In the genomic region with DNA sequence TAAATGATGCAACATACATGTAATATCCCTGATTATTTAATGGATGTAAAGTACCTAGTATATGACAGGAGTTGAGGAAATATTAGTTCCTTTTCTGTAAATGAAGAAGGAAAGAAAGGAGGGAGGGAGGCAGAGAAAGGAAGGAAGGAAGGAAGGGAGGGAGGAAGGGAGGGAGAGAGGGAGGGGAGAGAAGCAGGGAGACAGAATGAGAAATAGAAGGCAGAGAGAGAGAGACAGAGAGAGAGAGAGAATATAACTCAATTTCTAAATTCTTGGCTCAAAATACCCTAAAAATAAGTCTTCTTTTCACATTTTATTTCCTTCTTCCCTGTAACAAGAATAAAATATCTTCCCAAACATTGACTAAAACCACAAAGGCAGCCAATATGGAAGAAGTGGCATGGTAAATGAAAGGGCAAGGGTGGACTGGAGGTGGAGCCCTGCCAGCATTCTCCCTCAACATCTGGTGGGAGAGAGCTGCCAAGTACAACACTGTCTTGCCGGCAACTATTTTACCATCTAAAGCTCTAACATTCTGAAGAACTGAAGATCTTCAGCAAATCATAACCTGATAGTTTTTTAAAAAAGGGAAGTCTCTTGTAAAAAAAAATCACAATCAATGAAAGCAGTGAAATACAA, we compare ENCODE assay signal across 12 cellular contexts.
DNase-seq lines count a peak whose midpoint lies in the region; ATAC-seq and TF ChIP-seq lines count a peak whose summit lies in the region.
"Had no signal": no experiment of that assay in that cellular context is flagged by ENCODE, and none has a peak within 500 bp of the region (broad histone marks: within the 10 kb centered on the region; RNA-seq: fewer than 3 reads in every experiment).

No MANE protein-coding gene starts in this region.

- POLR2A ChIA-PET in AG04449 (lab: Yijun Ruan, JAX) = no interaction called here
- POLR2A ChIA-PET in activated CD4-positive, alpha-beta memory T cell treated with anti-CD3 and anti-CD28 coated beads for 36 hours (lab: Charles Lee) = interaction anchor here (0.7 kb wide), 1 partner anchor 82 kb away, joined by 3 read pairs; no protein-coding TSS in a partner anchor

- peaks cover 5% of the 10 kb centered on the region for H3K36me3 Mint-ChIP-seq in activated CD4-positive, alpha-beta memory T cell treated with anti-CD3 and anti-CD28 coated beads for 36 hours

- no peak overlapping the region for H3K4me3 ChIP-seq in AG04449 (ENCODE audit: low read depth, low read length)

- DNase-seq in AG04449 (ENCODE audit: low read depth, low spot score) (peak; percentile 63), LHCN-M2 (ENCODE audit: low read depth) (peak; percentile 83), brain pericyte (ENCODE audit: low read depth, low spot score) (peak; percentile 85), medulla oblongata (ENCODE audit: extremely low spot score) (peak; percentile 47)
- no peak for DNase-seq in activated CD8-positive, alpha-beta memory T cell treated with anti-CD3 and anti-CD28 coated beads, Interleukin-2, amount 50 U/mL, for 48 hours
- no peak for DNase-seq in activated CD4-positive, alpha-beta T cell treated with anti-CD3 and anti-CD28 coated beads for 48 hours
- no peak for DNase-seq in activated CD4-positive, alpha-beta memory T cell treated with anti-CD3 and anti-CD28 coated beads for 36 hours
- DNase-seq: Caco-2; effector memory CD4-positive, alpha-beta T cell; MM.1S had no signal

- no peaks in the 10 kb centered on the region for H3K27me3 Mint-ChIP-seq in activated CD4-positive, alpha-beta memory T cell treated with anti-CD3 and anti-CD28 coated beads for 36 hours
- H3K27me3 Mint-ChIP-seq: progenitor cell of endocrine pancreas had no signal

- H3K27ac Mint-ChIP-seq in activated CD4-positive, alpha-beta memory T cell treated with anti-CD3 and anti-CD28 coated beads for 36 hours = no peak overlapping the region
- H3K27ac Mint-ChIP-seq: progenitor cell of endocrine pancreas had no signal

- no peak for TF ChIP-seq CTCF in AG04449 (IDR thresholded peaks at IDR 0.05; ENCODE audit: insufficient read depth, low read length, missing control alignments)

- H3K4me1 Mint-ChIP-seq in activated CD4-positive, alpha-beta memory T cell treated with anti-CD3 and anti-CD28 coated beads for 36 hours (ENCODE audit: low read depth) = peaks cover 19% of the 10 kb centered on the region

- no peak overlapping the region for H3K4me3 Mint-ChIP-seq in activated CD4-positive, alpha-beta memory T cell treated with anti-CD3 and anti-CD28 coated beads for 36 hours

- H3K9me3 Mint-ChIP-seq in activated CD4-positive, alpha-beta memory T cell treated with anti-CD3 and anti-CD28 coated beads for 36 hours = no peaks in the 10 kb centered on the region

- no peak for ATAC-seq in GM19467 (IDR thresholded peaks at IDR 0.05; ENCODE audit: unreplicated experiment)

- CTCF ChIA-PET in AG04449 (lab: Yijun Ruan, JAX) = no interaction called here
- CTCF ChIA-PET in activated CD4-positive, alpha-beta memory T cell treated with anti-CD3 and anti-CD28 coated beads for 36 hours (lab: Charles Lee) = no interaction called here

- intact Hi-C loops in activated CD4-positive, alpha-beta memory T cell treated with anti-CD3 and anti-CD28 coated beads for 36 hours (cut with micrococcal nuclease) = loop anchor here (2.0 to 5.0 kb wide), 4 partner anchors 50 to 315 kb away; no protein-coding TSS in a partner anchor

Comparison
In these comparisons a context has a peak if more than half of its experiments do, and no peak if none do; other contexts are left out.
1. DNase-seq: peak in AG04449 (single experiment), LHCN-M2 (single experiment), brain pericyte (single experiment) and medulla oblongata (single experiment); none in activated CD8-positive, alpha-beta memory T cell treated with anti-CD3 and anti-CD28 coated beads, Interleukin-2, amount 50 U/mL, for 48 hours (single experiment), activated CD4-positive, alpha-beta T cell treated with anti-CD3 and anti-CD28 coated beads for 48 hours (single experiment) and activated CD4-positive, alpha-beta memory T cell treated with anti-CD3 and anti-CD28 coated beads for 36 hours (single experiment).